9 cellular contexts compared by ENCODE assay signal in genomic region chr19:46967578-46968018, GRCh38. TPM values are rescaled to one million over a fixed set of nuclear protein-coding genes. Genes with fewer than 3 reads are reported as not detected.
A peak's percentile ranks its signal among the peaks of the same experiment; 100 is the strongest.
DNase-seq lines count a peak whose midpoint lies in the region; ATAC-seq lines count a peak whose summit lies in the region.
"Had no signal": no experiment of that assay in that cellular context is flagged by ENCODE, and none has a peak within 500 bp of the region (broad histone marks: within the 10 kb centered on the region; RNA-seq: fewer than 3 reads in every experiment).

No MANE protein-coding gene starts in this region.

- H3K9me3 ChIP-seq in GM23248 (ENCODE audit: low read depth), result no peaks in the 10 kb centered on the region

- peaks cover 35% of the 10 kb centered on the region for H3K4me1 Mint-ChIP-seq in activated CD4-positive, alpha-beta T cell treated with anti-CD3 and anti-CD28 coated beads, Interleukin-2, amount 10 ng/mL, durations not matched to agents 7 days and 5 days

- peak overlapping the region; percentile 76 for H3K27ac Mint-ChIP-seq in activated CD4-positive, alpha-beta T cell treated with anti-CD3 and anti-CD28 coated beads, Interleukin-2, amount 10 ng/mL, durations not matched to agents 7 days and 5 days

- no peaks in the 10 kb centered on the region for H4K20me1 ChIP-seq in GM23248 (ENCODE audit: insufficient read depth)

- WGBS in GM23248 (ENCODE audit: low coverage in 1 of 2, low lambda C conversion rate in 2 of 2, missing lambda C conversion rate in 2 of 2), 2 experiments, result 47 to 50% methylated on average over 8 of the region's 8 CpGs

- H3K4me3 Mint-ChIP-seq in activated CD4-positive, alpha-beta T cell treated with anti-CD3 and anti-CD28 coated beads, Interleukin-2, amount 10 ng/mL, durations not matched to agents 7 days and 5 days, result peak overlapping the region; percentile 28

- peaks cover 53% of the 10 kb centered on the region for H3K4me1 ChIP-seq in GM23248 (ENCODE audit: insufficient read depth)

- peak; percentile 86 for ATAC-seq in Right ventricle myocardium superior (ENCODE audit: poor library complexity)
- ATAC-seq in sciatic nerve, result peak; percentile 82
- ATAC-seq in GM19395 (IDR thresholded peaks at IDR 0.05; ENCODE audit: unreplicated experiment), result no peak
- ATAC-seq in HG03039 (IDR thresholded peaks at IDR 0.05; ENCODE audit: unreplicated experiment), result no peak
- ATAC-seq in GM19023 (IDR thresholded peaks at IDR 0.05; ENCODE audit: unreplicated experiment), result no peak

- H2AFZ ChIP-seq in GM23248, result no peak overlapping the region

- H3K9me3 Mint-ChIP-seq in activated CD4-positive, alpha-beta T cell treated with anti-CD3 and anti-CD28 coated beads, Interleukin-2, amount 10 ng/mL, durations not matched to agents 7 days and 5 days, result no peaks in the 10 kb centered on the region

- no peaks in the 10 kb centered on the region for H3K27me3 Mint-ChIP-seq in activated CD4-positive, alpha-beta T cell treated with anti-CD3 and anti-CD28 coated beads, Interleukin-2, amount 10 ng/mL, durations not matched to agents 7 days and 5 days

- peak overlapping the region; percentile 98 for H3K27ac ChIP-seq in GM23248

- peaks cover 76% of the 10 kb centered on the region for H3K79me2 ChIP-seq in GM23248 (ENCODE audit: insufficient read depth)

- peaks cover 45% of the 10 kb centered on the region for H3F3A ChIP-seq in GM23248 (ENCODE audit: insufficient read depth)

- peaks cover 6% of the 10 kb centered on the region; the same call in 1 of the 2 replicates for H3K36me3 ChIP-seq in GM23248 (ENCODE audit: low read depth)

- DNase-seq in GM23248 (peak; percentile 57), Right ventricle myocardium superior (peak; percentile 90), sciatic nerve (ENCODE audit: low spot score) (no peak), NCI-H748 treated with DMSO at 0.1 percent for 48 hours (lab: John Stamatoyannopoulos, UW) (no peak)
- peak; percentile 53 for DNase-seq in activated CD4-positive, alpha-beta T cell treated with anti-CD3 and anti-CD28 coated beads, Interleukin-2, amount 10 ng/mL, durations not matched to agents 7 days and 5 days
- DNase-seq: NCI-H510A had no signal

- H3K9me2 ChIP-seq in GM23248 (ENCODE audit: insufficient read depth), result no peaks in the 10 kb centered on the region

- intact Hi-C loops in Right ventricle myocardium superior (cut with DNase I), result no loop called here
- intact Hi-C loops in sciatic nerve (cut with DNase I), result no loop called here

- H3K4me2 ChIP-seq in GM23248 (ENCODE audit: unreplicated experiment), result peak overlapping the region; percentile 28

- H3K27me3 ChIP-seq in GM23248 (replicated peaks; ENCODE audit: insufficient read depth), result no peaks in the 10 kb centered on the region

- in situ Hi-C loops in GM23248 (cut with MboI), result no loop called here

- POLR2A ChIA-PET in activated CD4-positive, alpha-beta T cell treated with anti-CD3 and anti-CD28 coated beads, Interleukin-2, amount 10 ng/mL, durations not matched to agents 7 days and 5 days (lab: Charles Lee), result no interaction called here

- CTCF ChIA-PET in activated CD4-positive, alpha-beta T cell treated with anti-CD3 and anti-CD28 coated beads, Interleukin-2, amount 10 ng/mL, durations not matched to agents 7 days and 5 days (lab: Charles Lee), result interaction anchor here (1.4 kb wide), 1 partner anchor 40 kb away, joined by 4 read pairs; no protein-coding TSS in a partner anchor

- H3K4me3 ChIP-seq in GM23248, result no peak overlapping the region

- peak overlapping the region; percentile 32 for H3K9ac ChIP-seq in GM23248

- H3K36me3 Mint-ChIP-seq in activated CD4-positive, alpha-beta T cell treated with anti-CD3 and anti-CD28 coated beads, Interleukin-2, amount 10 ng/mL, durations not matched to agents 7 days and 5 days (ENCODE audit: low read depth), result peaks cover 16% of the 10 kb centered on the region

RNA-seq across cellular contexts. Expression of gene NPAS1, which starts 52.0 kb away (rescaled TPM):
- total RNA-seq in GM23248 (2014; rRNA removed; shearing (Covaris generic)), result 8.6 and 10.6 TPM in 2 replicates
- polyA plus RNA-seq in GM23248 (2016; fragmentation: Nextera tagmentation; extraction: Ambion mirVana), result 21.1 and 23.2 TPM in 2 replicates
- not detected for total RNA-seq in activated CD4-positive, alpha-beta T cell treated with anti-CD3 and anti-CD28 coated beads, Interleukin-2, amount 10 ng/mL, durations not matched to agents 7 days and 5 days
- total RNA-seq in Right ventricle myocardium superior, result not detected
- 0.89 TPM for total RNA-seq in sciatic nerve

Comparison
In these comparisons a context has a peak if more than half of its experiments do, and no peak if none do; other contexts are left out.
1. DNase-seq: peak in GM23248 (single experiment), activated CD4-positive, alpha-beta T cell treated with anti-CD3 and anti-CD28 coated beads, Interleukin-2, amount 10 ng/mL, durations not matched to agents 7 days and 5 days (single experiment) and Right ventricle myocardium superior (single experiment); none in sciatic nerve (single experiment) and NCI-H748 treated with DMSO at 0.1 percent for 48 hours (single experiment).
2. ATAC-seq: peak in Right ventricle myocardium superior (single experiment) and sciatic nerve (single experiment); none in GM19395 (single experiment), HG03039 (single experiment) and GM19023 (single experiment).